ENCODE assay signal across 18 cellular contexts in the genomic region with DNA sequence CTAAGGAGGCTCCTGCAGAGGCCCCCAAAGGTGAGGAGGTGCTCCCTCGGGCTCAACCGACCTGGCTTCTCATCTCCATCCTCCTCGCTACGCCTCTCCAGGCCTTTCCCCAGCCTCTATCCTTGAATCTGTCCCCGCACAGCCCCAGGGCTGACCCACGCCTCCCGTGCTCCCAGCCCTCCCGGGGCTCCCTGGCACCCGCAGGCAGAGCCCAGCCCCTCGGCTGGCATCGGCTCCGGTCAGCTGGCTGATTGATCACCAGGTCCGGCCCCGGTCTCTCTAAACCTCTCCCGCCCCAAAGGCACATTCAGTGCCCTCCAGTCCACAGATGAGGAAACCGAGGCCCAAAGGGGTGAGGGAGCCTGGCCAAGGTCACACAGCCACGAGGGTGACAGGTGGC. TPM values are rescaled to one million over a fixed set of nuclear protein-coding genes. Genes with fewer than 3 reads are reported as not detected.
DNase-seq lines count a peak whose midpoint lies in the region; ATAC-seq, FAIRE-seq and TF ChIP-seq lines count a peak whose summit lies in the region.
"Had no signal": no experiment of that assay in that cellular context is flagged by ENCODE, and none has a peak within 500 bp of the region (broad histone marks: within the 10 kb centered on the region; RNA-seq: fewer than 3 reads in every experiment).

No MANE protein-coding gene starts in this region.

- no peak overlapping the region for H4K5ac ChIP-seq in H1 (ENCODE audit: insufficient read length, low read depth, low read length)

- H3K56ac ChIP-seq in H1 (replicated peaks; ENCODE audit: insufficient read length, low read depth, low read length), result no peak overlapping the region

- H3K4me3 ChIP-seq in H1 (ENCODE audit: extremely low read depth in 1 of 4, insufficient read depth in 2 of 4, low read depth in 3 of 4, low read length in 4 of 4), result no peak overlapping the region
- no peak overlapping the region for H3K4me3 ChIP-seq in neuronal stem cell (ENCODE audit: low read length in 2 of 2)
- no peak overlapping the region for H3K4me3 ChIP-seq in heart right ventricle
- H3K4me3 ChIP-seq: GM12878, GM23338 had no signal

- POLR2A ChIA-PET in CD4-positive, alpha-beta T cell (lab: Charles Lee), result no interaction called here
- POLR2A ChIA-PET in H1 (lab: Charles Lee; ENCODE audit: partially characterized antibody), result interaction anchor here (1.0 to 1.4 kb wide), 2 partner anchors 17 to 28 kb away, joined by 3 to 4 read pairs; a partner anchor contains a TSS

- no peaks in the 10 kb centered on the region for H3K36me3 Mint-ChIP-seq in CD4-positive, alpha-beta T cell (ENCODE audit: low read depth)

- 93% methylated on average over 16 of the region's 17 CpGs; no CpG with 5 or more reads in 1 of the 2 experiments for WGBS in H1 (ENCODE audit: extremely low coverage in 1 of 2, insufficient coverage in 1 of 2, insufficient read length in 1 of 2, insufficient replicate concordance in 2 of 2, low coverage in 1 of 2, low lambda C conversion rate in 2 of 2, missing lambda C conversion rate in 1 of 2), 2 experiments
- WGBS in neuronal stem cell (ENCODE audit: extremely low coverage in 2 of 2, insufficient read length in 2 of 2, insufficient replicate concordance in 1 of 2), 2 donors, result no CpG with 5 or more reads among the region's 17 CpGs
- 81 to 83% methylated on average over 17 of the region's 17 CpGs for WGBS in heart right ventricle, 2 donors

- H3K18ac ChIP-seq in H1 (ENCODE audit: extremely low read depth, low read length) (no peak overlapping the region), neuronal stem cell (ENCODE audit: low read length) (peak overlapping the region; percentile 15)

- ATAC-seq in CD4-positive, alpha-beta T cell (ENCODE audit: poor library complexity), result no peak
- ATAC-seq in heart right ventricle, result no peak
- no peak for ATAC-seq in Right ventricle myocardium inferior
- ATAC-seq: GM12878, GM23338, HepG2 had no signal

- TF ChIP-seq EP300 in H1 (IDR thresholded peaks at IDR 0.05; ENCODE audit: borderline replicate concordance in 1 of 2, low read depth in 2 of 2, low read length in 2 of 2), result no peak

- H3K79me1 ChIP-seq in H1 (ENCODE audit: low read depth, low read length) (no peaks in the 10 kb centered on the region), neuronal stem cell (ENCODE audit: low read depth, low read length) (no peaks in the 10 kb centered on the region)

- intact Hi-C loops in CD4-positive, alpha-beta T cell (cut with DNase I, micrococcal nuclease), result no loop called here
- intact Hi-C loops in heart right ventricle (cut with DNase I) (no loop called here), Right ventricle myocardium inferior (cut with DNase I) (no loop called here)

- TF ChIP-seq CTCF in CD4-positive, alpha-beta T cell (IDR thresholded peaks at IDR 0.05), result no peak
- TF ChIP-seq CTCF in H1 (IDR thresholded peaks at IDR 0.05; ENCODE audit: control extremely low read depth in 1 of 3, insufficient read depth in 1 of 3, low read depth in 1 of 3, low read length in 3 of 3) (no peak), heart right ventricle (IDR thresholded peaks at IDR 0.05) (no peak)

- H3K4me3 Mint-ChIP-seq in CD4-positive, alpha-beta T cell, result peak overlapping the region; percentile 34
- H3K4me3 Mint-ChIP-seq: CD4-positive, CD25-positive, alpha-beta regulatory T cell; GM23338; H9 had no signal

- H3K14ac ChIP-seq in H1 (ENCODE audit: insufficient read length), result no peak overlapping the region
- no peak overlapping the region for H3K14ac ChIP-seq in neuronal stem cell (ENCODE audit: low read length)

- H3K23me2 ChIP-seq in H1 (ENCODE audit: low read depth, low read length), result peaks cover 7% of the 10 kb centered on the region; the same call in 1 of the 2 replicates

- H3K27ac Mint-ChIP-seq in CD4-positive, alpha-beta T cell, result no peak overlapping the region
- H3K27ac Mint-ChIP-seq: CD4-positive, CD25-positive, alpha-beta regulatory T cell; GM23338 had no signal

- peaks cover 2 to 14% (median 9%) of the 10 kb centered on the region in 4 experiments for H3K4me1 ChIP-seq in H1 (replicated peaks in 1 of 4; ENCODE audit: control insufficient read depth in 3 of 4, insufficient read depth in 4 of 4, low read length in 3 of 4)
- H3K4me1 ChIP-seq in neuronal stem cell (ENCODE audit: control insufficient read depth in 2 of 2, insufficient read depth in 1 of 2, low read depth in 1 of 2, low read length in 2 of 2), result peaks cover 13 to 19% of the 10 kb centered on the region in 2 donors
- peaks cover 0 to 23% (median 15%) of the 10 kb centered on the region in 9 donors for H3K4me1 ChIP-seq in heart right ventricle

- H3K4me1 Mint-ChIP-seq in CD4-positive, alpha-beta T cell (ENCODE audit: low read depth), result peaks cover 13% of the 10 kb centered on the region

- no peak overlapping the region for H2BK5ac ChIP-seq in H1 (ENCODE audit: low read depth, low read length)
- H2BK5ac ChIP-seq in neuronal stem cell (ENCODE audit: low read length), result peak overlapping the region; percentile 78

- H3K36me3 ChIP-seq in H1 (ENCODE audit: control insufficient read depth in 2 of 4, insufficient read depth in 4 of 4, low read length in 3 of 4), result no peaks in the 10 kb centered on the region
- no peaks in the 10 kb centered on the region for H3K36me3 ChIP-seq in neuronal stem cell (replicated peaks in 1 of 2; ENCODE audit: control insufficient read depth in 2 of 2, insufficient read depth in 2 of 2, low read length in 2 of 2)
- no peaks in the 10 kb centered on the region for H3K36me3 ChIP-seq in heart right ventricle
- H3K36me3 ChIP-seq: BE2C had no signal

- no peaks in the 10 kb centered on the region for H3K79me2 ChIP-seq in H1 (ENCODE audit: control insufficient read depth in 1 of 2, insufficient read depth in 2 of 2, low read length in 2 of 2)

- no peaks in the 10 kb centered on the region for H3K9me3 ChIP-seq in CD4-positive, alpha-beta T cell (ENCODE audit: control insufficient read depth, low read length)
- no peaks in the 10 kb centered on the region for H3K9me3 ChIP-seq in H1 (ENCODE audit: insufficient read depth in 2 of 2, low read depth in 1 of 2, low read length in 1 of 2)
- H3K9me3 ChIP-seq in neuronal stem cell (replicated peaks in 1 of 2; ENCODE audit: control insufficient read depth in 2 of 2, insufficient read depth in 1 of 2, low read depth in 1 of 2, low read length in 2 of 2), result no peaks in the 10 kb centered on the region
- H3K9me3 ChIP-seq in heart right ventricle, result no peaks in the 10 kb centered on the region
- H3K9me3 ChIP-seq: BE2C had no signal

- TF ChIP-seq RAD21 in H1 (IDR thresholded peaks at IDR 0.05 in 1 of 2, conservative IDR thresholded peaks at IDR 0.05 in 1 of 2; ENCODE audit: low read depth in 2 of 2, low read length in 2 of 2), result no peak

- H2BK15ac ChIP-seq in H1 (ENCODE audit: low read length) (no peak overlapping the region), neuronal stem cell (ENCODE audit: low read length) (peak overlapping the region; percentile 33)

- no peak overlapping the region for H3K9ac ChIP-seq in H1 (replicated peaks in 1 of 4; ENCODE audit: extremely low read depth in 1 of 4, low read depth in 3 of 4, low read length in 3 of 4)
- H3K9ac ChIP-seq in neuronal stem cell (ENCODE audit: low read depth, low read length, poor library complexity), result no peak overlapping the region

- H2BK120ac ChIP-seq in H1 (replicated peaks; ENCODE audit: low read depth, low read length), result no peak overlapping the region
- H2BK120ac ChIP-seq in neuronal stem cell (ENCODE audit: low read depth, low read length), result no peak overlapping the region

- no peaks in the 10 kb centered on the region for H4K20me1 ChIP-seq in H1 (replicated peaks in 1 of 2; ENCODE audit: control insufficient read depth in 1 of 2, insufficient read depth in 2 of 2, low read length in 2 of 2)

- H3K4ac ChIP-seq in H1 (replicated peaks; ENCODE audit: insufficient read length, low read depth, low read length) (no peak overlapping the region), neuronal stem cell (ENCODE audit: low read length) (no peak overlapping the region)

- no peak for DNase-seq in CD4-positive, alpha-beta T cell
- DNase-seq in H1 (ENCODE audit: low read depth in 1 of 2, low spot score in 2 of 2) (no peak), neuronal stem cell (ENCODE audit: low spot score) (no peak), heart right ventricle (no peak), Right ventricle myocardium inferior (ENCODE audit: missing footprints) (no peak), Kasumi-1 (lab: John Stamatoyannopoulos, UW) (no peak)
- DNase-seq in NK-92 treated with Interleukin-12 subunit alpha and Interleukin-12 subunit beta, amount 100 ng/mL, for 24 hours (lab: John Stamatoyannopoulos, UW), result no peak
- DNase-seq: Calu3; CD4-positive, CD25-positive, alpha-beta regulatory T cell; DMS 273 treated with DMSO at 0.1 percent for 48 hours; H9 had no signal

- CTCF ChIA-PET in CD4-positive, alpha-beta T cell (lab: Charles Lee), result no interaction called here
- CTCF ChIA-PET in H1 (lab: Charles Lee; ENCODE audit: partially characterized antibody), result interaction anchor here (1.2 to 1.4 kb wide), 2 partner anchors 22 to 101 kb away, joined by 3 to 5 read pairs; no protein-coding TSS in a partner anchor

- peaks cover 22% of the 10 kb centered on the region for H3K27me3 Mint-ChIP-seq in CD4-positive, alpha-beta T cell

- H2AK5ac ChIP-seq in H1 (ENCODE audit: low read depth, low read length), result no peak overlapping the region
- H2AK5ac ChIP-seq in neuronal stem cell (ENCODE audit: low read depth, low read length), result peak overlapping the region; percentile 70

- H4K8ac ChIP-seq in H1 (ENCODE audit: extremely low read depth, insufficient read depth, low read length), result 0 out of 2 replicates have a peak overlapping the region, but pooled peaks have one; percentile 16
- H4K8ac ChIP-seq in neuronal stem cell (ENCODE audit: low read depth, low read length), result no peak overlapping the region

- H2BK20ac ChIP-seq in H1 (ENCODE audit: low read length), result no peak overlapping the region

- H2BK12ac ChIP-seq in H1 (ENCODE audit: low read depth, low read length) (no peak overlapping the region), neuronal stem cell (ENCODE audit: low read length) (no peak overlapping the region)

- no peak overlapping the region for H3K4me2 ChIP-seq in H1 (ENCODE audit: insufficient read depth in 1 of 2, low read depth in 2 of 2, low read length in 2 of 2)
- H3K4me2 ChIP-seq in neuronal stem cell (ENCODE audit: insufficient read depth, low read length, poor library complexity, severe bottlenecking), result no peak overlapping the region
- H3K4me2 ChIP-seq: GM23338 had no signal

- H3K27ac ChIP-seq in CD4-positive, alpha-beta T cell (ENCODE audit: low read depth, low read length), result no peak overlapping the region
- no peak overlapping the region for H3K27ac ChIP-seq in H1 (ENCODE audit: low read depth, low read length)
- no peak overlapping the region for H3K27ac ChIP-seq in neuronal stem cell (replicated peaks; ENCODE audit: low read length)
- H3K27ac ChIP-seq in heart right ventricle, result no peak overlapping the region

- H2AFZ ChIP-seq in H1 (ENCODE audit: low read length) (no peak overlapping the region), neuronal stem cell (ENCODE audit: low read length) (no peak overlapping the region)
- H2AFZ ChIP-seq: GM23338 had no signal

- H3K23ac ChIP-seq in H1 (ENCODE audit: insufficient read length) (no peak overlapping the region), neuronal stem cell (ENCODE audit: low read depth, low read length, poor library complexity) (no peak overlapping the region)

- H4K91ac ChIP-seq in H1 (replicated peaks; ENCODE audit: insufficient read length, low read length), result no peak overlapping the region
- no peak overlapping the region for H4K91ac ChIP-seq in neuronal stem cell (ENCODE audit: low read depth, low read length, poor library complexity)

- no peak for FAIRE-seq in H1 (lab: Jason Lieb, UNC)
- FAIRE-seq: A204.1, GM12878, HepG2, HTR-8/SVneo had no signal

- no peak for TF ChIP-seq POLR2A in H1 (IDR thresholded peaks at IDR 0.05; ENCODE audit: control extremely low read depth in 1 of 2, low read depth in 2 of 2, low read length in 2 of 2)

- no peaks in the 10 kb centered on the region for H3K9me3 Mint-ChIP-seq in CD4-positive, alpha-beta T cell
- H3K9me3 Mint-ChIP-seq: H9 had no signal

- peaks cover 6% of the 10 kb centered on the region for H3K27me3 ChIP-seq in CD4-positive, alpha-beta T cell (ENCODE audit: control insufficient read depth, insufficient read depth, low read length)
- H3K27me3 ChIP-seq in H1 (replicated peaks in 1 of 4; ENCODE audit: control insufficient read depth in 3 of 4, extremely low read depth in 1 of 4, insufficient read depth in 3 of 4, low read length in 3 of 4), result peaks cover 0 to 5% (median 3%) of the 10 kb centered on the region in 4 experiments; a peak in 4 of 7 replicates
- peaks cover 0 to 41% (median 11%) of the 10 kb centered on the region in 3 experiments for H3K27me3 ChIP-seq in neuronal stem cell (ENCODE audit: control insufficient read depth in 3 of 3, insufficient read depth in 3 of 3, low read depth in 1 of 3, low read length in 3 of 3)
- H3K27me3 ChIP-seq in heart right ventricle, result peaks cover 0 to 40% (median 11%) of the 10 kb centered on the region in 7 donors
- H3K27me3 ChIP-seq: BE2C had no signal

RNA-seq across cellular contexts. Expression of a gene that starts 2.5 kb away (rescaled TPM):
- under 1 TPM in 1 of 2 experiments, not detected in 1; 0.08 TPM for total RNA-seq in CD4-positive, alpha-beta T cell
- total RNA-seq in H1 (2021; fragmentation: NEBNext Ultra II Directional; extraction: Animal tissue kit (Norgen Biotek cat#: 25700)), result 3.1 and 4.1 TPM in 2 replicates
- polyA plus RNA-seq in H1 (2011; rRNA removed) (1.8 and 2.7 TPM in 2 replicates), heart right ventricle (under 1 TPM in 1 of 2 donors, not detected in 1; 0.01 TPM)
- 3.3 TPM for polyA plus RNA-seq in H1 (2011; cell fraction: cytosol; rRNA removed)
- 8.8 TPM for polyA plus RNA-seq in H1 (2011; cell fraction: nucleus; rRNA removed)
- polyA plus RNA-seq in H1 (2012, experiment 1 of 2), result 1.9 to 7.3 TPM (median 5.3 TPM) in 4 replicates
- polyA plus RNA-seq in H1 (2012, experiment 2 of 2), result 1.5 TPM
- 2.8 TPM for polyA plus RNA-seq in H1 (2013, experiment 1 of 2)
- polyA plus RNA-seq in H1 (2013, experiment 2 of 2), result 3.1 TPM
- 2.0 and 2.5 TPM in 2 replicates for polyA minus RNA-seq in H1 (2011; rRNA and poly(A)+ RNA removed)
- 1.3 TPM for polyA minus RNA-seq in H1 (2011; cell fraction: cytosol; rRNA and poly(A)+ RNA removed)
- 2.8 TPM for polyA minus RNA-seq in H1 (2011; cell fraction: nucleus; rRNA and poly(A)+ RNA removed)
- 1.0 TPM for polyA plus RNA-seq in neuronal stem cell (2013, experiment 1 of 2)
- 1.2 TPM for polyA plus RNA-seq in neuronal stem cell (2013, experiment 2 of 2)
- total RNA-seq in heart right ventricle (under 1 TPM in 2 of 10 donors, not detected in 8; 0.13 to 0.35 TPM), Right ventricle myocardium inferior (0.08 TPM)
- total RNA-seq: Calu3, G401, HepG2 had no signal
- polyA plus RNA-seq: HepG2 had no signal

RNA-seq across cellular contexts. Expression of a gene that starts 16.5 kb away (rescaled TPM):
- total RNA-seq in CD4-positive, alpha-beta T cell, result under 1 TPM; 0.42 to 0.52 TPM
- 9.6 and 11.1 TPM in 2 replicates for total RNA-seq in H1 (2021; fragmentation: NEBNext Ultra II Directional; extraction: Animal tissue kit (Norgen Biotek cat#: 25700))
- polyA plus RNA-seq in H1 (2011; rRNA removed), result 11.8 and 17.4 TPM in 2 replicates
- 6.7 TPM for polyA plus RNA-seq in H1 (2011; cell fraction: cytosol; rRNA removed)
- 11.2 TPM for polyA plus RNA-seq in H1 (2011; cell fraction: nucleus; rRNA removed)
- 6.5 to 13.3 TPM (median 10.4 TPM) in 4 replicates for polyA plus RNA-seq in H1 (2012, experiment 1 of 2)
- 7.3 TPM for polyA plus RNA-seq in H1 (2012, experiment 2 of 2)
- polyA plus RNA-seq in H1 (2013, experiment 1 of 2), result 13.0 TPM
- 14.7 TPM for polyA plus RNA-seq in H1 (2013, experiment 2 of 2)
- polyA minus RNA-seq in H1 (2011; rRNA and poly(A)+ RNA removed), result 3.5 and 5.2 TPM in 2 replicates
- 3.7 TPM for polyA minus RNA-seq in H1 (2011; cell fraction: cytosol; rRNA and poly(A)+ RNA removed)
- polyA minus RNA-seq in H1 (2011; cell fraction: nucleus; rRNA and poly(A)+ RNA removed), result 2.6 TPM
- polyA plus RNA-seq in neuronal stem cell (2013, experiment 1 of 2), result 0.08 TPM
- 0.17 TPM for polyA plus RNA-seq in neuronal stem cell (2013, experiment 2 of 2)
- under 1 TPM in 2 of 10 donors, not detected in 8; 0.20 to 0.42 TPM for total RNA-seq in heart right ventricle
- under 1 TPM in 1 of 2 donors, not detected in 1; 0.10 TPM for polyA plus RNA-seq in heart right ventricle
- total RNA-seq in Right ventricle myocardium inferior, result not detected
- total RNA-seq: CD4-positive, CD25-positive, alpha-beta regulatory T cell had no signal
- polyA plus RNA-seq: HepG2 had no signal

RNA-seq across cellular contexts. Expression of a gene that starts 41.1 kb away (rescaled TPM):
- total RNA-seq in CD4-positive, alpha-beta T cell, result 10 to 100 TPM; 80.0 to 80.3 TPM
- 103 and 105 TPM in 2 replicates for total RNA-seq in H1 (2021; fragmentation: NEBNext Ultra II Directional; extraction: Animal tissue kit (Norgen Biotek cat#: 25700))
- polyA plus RNA-seq in H1 (2011; rRNA removed) (77.6 and 107 TPM in 2 replicates), heart right ventricle (100 to 1,000 TPM in 1 of 2 donors, 10 to 100 TPM in 1; 84.3 to 113 TPM)
- 75.9 TPM for polyA plus RNA-seq in H1 (2011; cell fraction: cytosol; rRNA removed)
- polyA plus RNA-seq in H1 (2011; cell fraction: nucleus; rRNA removed), result 70.6 TPM
- polyA plus RNA-seq in H1 (2012, experiment 1 of 2), result 56.1 to 88.6 TPM (median 80.3 TPM) in 4 replicates
- 93.7 TPM for polyA plus RNA-seq in H1 (2012, experiment 2 of 2)
- polyA plus RNA-seq in H1 (2013, experiment 1 of 2), result 103 TPM
- polyA plus RNA-seq in H1 (2013, experiment 2 of 2), result 124 TPM
- 12.5 and 15.9 TPM in 2 replicates for polyA minus RNA-seq in H1 (2011; rRNA and poly(A)+ RNA removed)
- polyA minus RNA-seq in H1 (2011; cell fraction: cytosol; rRNA and poly(A)+ RNA removed), result 45.6 TPM
- 21.1 TPM for polyA minus RNA-seq in H1 (2011; cell fraction: nucleus; rRNA and poly(A)+ RNA removed)
- polyA plus RNA-seq in neuronal stem cell (2013, experiment 1 of 2), result 57.0 TPM
- 55.4 TPM for polyA plus RNA-seq in neuronal stem cell (2013, experiment 2 of 2)
- total RNA-seq in heart right ventricle (100 to 1,000 TPM in 3 of 10 donors, 10 to 100 TPM in 7; 73.6 to 152 (median 88.9) TPM), Right ventricle myocardium inferior (78.0 TPM)
- total RNA-seq: HepG2 had no signal
- polyA plus RNA-seq: HepG2 had no signal

RNA-seq across cellular contexts. Expression of a gene that starts 41.4 kb away (rescaled TPM):
- under 1 TPM in 1 of 2 experiments, not detected in 1; 0.50 TPM for total RNA-seq in CD4-positive, alpha-beta T cell
- 8.1 and 9.1 TPM in 2 replicates for total RNA-seq in H1 (2021; fragmentation: NEBNext Ultra II Directional; extraction: Animal tissue kit (Norgen Biotek cat#: 25700))
- 18.5 and 31.5 TPM in 2 replicates for polyA plus RNA-seq in H1 (2011; rRNA removed)
- 17.2 TPM for polyA plus RNA-seq in H1 (2011; cell fraction: cytosol; rRNA removed)
- polyA plus RNA-seq in H1 (2011; cell fraction: nucleus; rRNA removed), result 18.7 TPM
- polyA plus RNA-seq in H1 (2012, experiment 1 of 2), result 6.0 to 10.7 TPM (median 8.0 TPM) in 4 replicates
- 10.8 TPM for polyA plus RNA-seq in H1 (2012, experiment 2 of 2)
- 10.7 TPM for polyA plus RNA-seq in H1 (2013, experiment 1 of 2)
- polyA plus RNA-seq in H1 (2013, experiment 2 of 2), result 10.1 TPM
- polyA minus RNA-seq in H1 (2011; rRNA and poly(A)+ RNA removed), result 1.7 and 2.5 TPM in 2 replicates
- polyA minus RNA-seq in H1 (2011; cell fraction: cytosol; rRNA and poly(A)+ RNA removed), result 5.8 TPM
- polyA minus RNA-seq in H1 (2011; cell fraction: nucleus; rRNA and poly(A)+ RNA removed), result 4.2 TPM
- polyA plus RNA-seq in neuronal stem cell (2013, experiment 1 of 2), result 9.4 TPM
- polyA plus RNA-seq in neuronal stem cell (2013, experiment 2 of 2), result 8.0 TPM
- total RNA-seq in heart right ventricle, result 1 to 10 TPM; 1.2 to 4.3 (median 2.0) TPM
- 1 to 10 TPM; 1.5 to 1.8 TPM for polyA plus RNA-seq in heart right ventricle
- total RNA-seq in Right ventricle myocardium inferior, result 2.2 TPM
- total RNA-seq: GM12878, HepG2 had no signal
- polyA plus RNA-seq: HepG2 had no signal

RNA-seq across cellular contexts. Expression of a gene that starts 51.1 kb away (rescaled TPM):
- 10 to 100 TPM; 22.1 to 24.2 TPM for total RNA-seq in CD4-positive, alpha-beta T cell
- 141 and 149 TPM in 2 replicates for total RNA-seq in H1 (2021; fragmentation: NEBNext Ultra II Directional; extraction: Animal tissue kit (Norgen Biotek cat#: 25700))
- polyA plus RNA-seq in H1 (2011; rRNA removed), result 142 and 191 TPM in 2 replicates
- 136 TPM for polyA plus RNA-seq in H1 (2011; cell fraction: cytosol; rRNA removed)
- polyA plus RNA-seq in H1 (2011; cell fraction: nucleus; rRNA removed), result 435 TPM
- polyA plus RNA-seq in H1 (2012, experiment 1 of 2), result 86.1 to 170 TPM (median 149 TPM) in 4 replicates
- polyA plus RNA-seq in H1 (2012, experiment 2 of 2), result 109 TPM
- 81.0 TPM for polyA plus RNA-seq in H1 (2013, experiment 1 of 2)
- 72.1 TPM for polyA plus RNA-seq in H1 (2013, experiment 2 of 2)
- polyA minus RNA-seq in H1 (2011; rRNA and poly(A)+ RNA removed), result 57.8 and 65.0 TPM in 2 replicates
- 137 TPM for polyA minus RNA-seq in H1 (2011; cell fraction: cytosol; rRNA and poly(A)+ RNA removed)
- 137 TPM for polyA minus RNA-seq in H1 (2011; cell fraction: nucleus; rRNA and poly(A)+ RNA removed)
- 60.2 TPM for polyA plus RNA-seq in neuronal stem cell (2013, experiment 1 of 2)
- polyA plus RNA-seq in neuronal stem cell (2013, experiment 2 of 2), result 61.7 TPM
- total RNA-seq in heart right ventricle, result 10 to 100 TPM in 6 of 10 donors, 1 to 10 TPM in 4; 4.2 to 15.0 (median 10.7) TPM
- 10 to 100 TPM; 14.2 to 28.3 TPM for polyA plus RNA-seq in heart right ventricle
- total RNA-seq in Right ventricle myocardium inferior, result 10.8 TPM
